1 cellular context compared by ENCODE assay signal in genomic region chr17:4035081-4035680, GRCh38.
TF ChIP-seq lines count a peak whose summit lies in the region.

No MANE protein-coding gene starts in this region.

TF ChIP-seq in WTC11, 78 proteins besides CTCF, POLR2A, EP300 and RAD21 (continued from another document):
- no peak for TF ChIP-seq ZNF425 (CRISPR knock-in tag; conservative IDR thresholded peaks at IDR 0.05)
- TF ChIP-seq MAX (CRISPR knock-in tag; IDR thresholded peaks at IDR 0.05) = no peak
- TF ChIP-seq SOX15 (CRISPR knock-in tag; IDR thresholded peaks at IDR 0.05) = no peak
- TF ChIP-seq MYBL2 (CRISPR knock-in tag; IDR thresholded peaks at IDR 0.05) = no peak
TF ChIP-seq in WTC11: peak in this region for 0.
